In genomic region chr17:40075216-40076100, GRCh38 we compare ENCODE assay signal across 1 cellular context.
TF ChIP-seq lines count a peak whose summit lies in the region.

No MANE protein-coding gene starts in this region.

TF ChIP-seq in HepG2, 621 proteins besides CTCF, POLR2A, EP300 and RAD21 (continued from another document and continues in another):
- TF ChIP-seq ZNF609 (CRISPR knock-in tag; IDR thresholded peaks at IDR 0.05; ENCODE audit: borderline replicate concordance): peak; percentile 55; the same call in 1 of the 2 replicates
- TF ChIP-seq GATAD1 (CRISPR knock-in tag; IDR thresholded peaks at IDR 0.05): 0 out of 2 replicates have a peak, but pooled peaks have one; percentile 24
- TF ChIP-seq MYPOP (CRISPR knock-in tag; IDR thresholded peaks at IDR 0.05): peak; percentile 43; the same call in 1 of the 2 replicates
- no peak for TF ChIP-seq ARID2 (CRISPR knock-in tag; IDR thresholded peaks at IDR 0.05; ENCODE audit: borderline replicate concordance)
- no peak for TF ChIP-seq TIGD3 (CRISPR knock-in tag; IDR thresholded peaks at IDR 0.05; ENCODE audit: borderline replicate concordance)
- TF ChIP-seq ZNF326 (CRISPR knock-in tag; IDR thresholded peaks at IDR 0.05; ENCODE audit: borderline replicate concordance): no peak
- no peak for TF ChIP-seq SIX1 (CRISPR knock-in tag; IDR thresholded peaks at IDR 0.05; ENCODE audit: borderline replicate concordance)
- TF ChIP-seq ZNF292 (CRISPR knock-in tag; IDR thresholded peaks at IDR 0.05; ENCODE audit: borderline replicate concordance, low read depth): no peak
- no peak; the same call in 1 of the 2 replicates for TF ChIP-seq SALL2 (CRISPR knock-in tag; IDR thresholded peaks at IDR 0.05)
- TF ChIP-seq ZFYVE20 (CRISPR knock-in tag; IDR thresholded peaks at IDR 0.05; ENCODE audit: borderline replicate concordance, low read depth): no peak
- peak; percentile 76 for TF ChIP-seq XRCC5 (optimal IDR thresholded peaks at IDR 0.05; ENCODE audit: low read length)
- 0 out of 2 replicates have a peak, but pooled peaks have one; percentile 85 for TF ChIP-seq ESRRA (CRISPR knock-in tag; IDR thresholded peaks at IDR 0.05; ENCODE audit: low read depth)
- no peak for TF ChIP-seq KAT2B (IDR thresholded peaks at IDR 0.05; ENCODE audit: borderline replicate concordance, low read depth, low read length)
- no peak for TF ChIP-seq ZZZ3 (CRISPR knock-in tag; IDR thresholded peaks at IDR 0.05; ENCODE audit: borderline replicate concordance)
- TF ChIP-seq CC2D1A (CRISPR knock-in tag; IDR thresholded peaks at IDR 0.05): no peak
- no peak for TF ChIP-seq ZNF878 (CRISPR knock-in tag; IDR thresholded peaks at IDR 0.05)
- no peak for TF ChIP-seq ZNF382 (CRISPR knock-in tag; IDR thresholded peaks at IDR 0.05; ENCODE audit: borderline replicate concordance)
- TF ChIP-seq ZXDC (CRISPR knock-in tag; IDR thresholded peaks at IDR 0.05): no peak
- TF ChIP-seq ZMYM2 (CRISPR knock-in tag; IDR thresholded peaks at IDR 0.05): peak; percentile 79
- no peak for TF ChIP-seq ISX (CRISPR knock-in tag; conservative IDR thresholded peaks at IDR 0.05)
- 0 out of 2 replicates have a peak, but pooled peaks have one; percentile 11 for TF ChIP-seq ZNF317 (CRISPR knock-in tag; IDR thresholded peaks at IDR 0.05)
- no peak for TF ChIP-seq TP53 (CRISPR knock-in tag; conservative IDR thresholded peaks at IDR 0.05)
- 0 out of 2 replicates have a peak, but pooled peaks have one; percentile 16 for TF ChIP-seq LBX2 (CRISPR knock-in tag; IDR thresholded peaks at IDR 0.05; ENCODE audit: borderline replicate concordance)
- no peak for TF ChIP-seq ZNF263 (CRISPR knock-in tag; IDR thresholded peaks at IDR 0.05)
- TF ChIP-seq HMG20B (CRISPR knock-in tag; conservative IDR thresholded peaks at IDR 0.05): no peak
- no peak for TF ChIP-seq ZSCAN20 (CRISPR knock-in tag; IDR thresholded peaks at IDR 0.05; ENCODE audit: borderline replicate concordance)
- no peak for TF ChIP-seq ZNF362 (CRISPR knock-in tag; IDR thresholded peaks at IDR 0.05; ENCODE audit: borderline replicate concordance)
- TF ChIP-seq ATF3 (CRISPR knock-in tag; IDR thresholded peaks at IDR 0.05): no peak
- TF ChIP-seq ZNF234 (CRISPR knock-in tag; conservative IDR thresholded peaks at IDR 0.05): 0 out of 2 replicates have a peak, but pooled peaks have one; percentile 30
- no peak for TF ChIP-seq DNMT3B (CRISPR knock-in tag; conservative IDR thresholded peaks at IDR 0.05)
- TF ChIP-seq ZNF556 (CRISPR knock-in tag; IDR thresholded peaks at IDR 0.05; ENCODE audit: borderline replicate concordance): no peak
- no peak for TF ChIP-seq ZC3H4 (CRISPR knock-in tag; IDR thresholded peaks at IDR 0.05; ENCODE audit: borderline replicate concordance)
- peak; percentile 49 for TF ChIP-seq HNF4A (CRISPR knock-in tag; IDR thresholded peaks at IDR 0.05)
- TF ChIP-seq TFDP2 (CRISPR knock-in tag; IDR thresholded peaks at IDR 0.05): no peak
- TF ChIP-seq NFKBIZ (CRISPR knock-in tag; IDR thresholded peaks at IDR 0.05): no peak; the same call in 1 of the 2 replicates
- no peak for TF ChIP-seq RFX5 (IDR thresholded peaks at IDR 0.05; ENCODE audit: low read depth, low read length)
- peak; percentile 69; the same call in 1 of the 2 replicates for TF ChIP-seq TARDBP (CRISPR knock-in tag; IDR thresholded peaks at IDR 0.05)
- TF ChIP-seq TAF1 (CRISPR knock-in tag; IDR thresholded peaks at IDR 0.05): no peak
- TF ChIP-seq ZNF782 (CRISPR knock-in tag; IDR thresholded peaks at IDR 0.05; ENCODE audit: borderline replicate concordance): no peak
- TF ChIP-seq NR3C1 (CRISPR knock-in tag; IDR thresholded peaks at IDR 0.05): no peak
- no peak for TF ChIP-seq MAFG (CRISPR knock-in tag; IDR thresholded peaks at IDR 0.05)
- no peak for TF ChIP-seq ZKSCAN5 (CRISPR knock-in tag; IDR thresholded peaks at IDR 0.05)
- no peak for TF ChIP-seq ZNF660 (CRISPR knock-in tag; IDR thresholded peaks at IDR 0.05; ENCODE audit: borderline replicate concordance, low read depth)
- no peak for TF ChIP-seq ZSCAN21 (CRISPR knock-in tag; IDR thresholded peaks at IDR 0.05; ENCODE audit: borderline replicate concordance)
- TF ChIP-seq PHF8 (CRISPR knock-in tag; IDR thresholded peaks at IDR 0.05): no peak
- TF ChIP-seq MYC (CRISPR knock-in tag; IDR thresholded peaks at IDR 0.05; ENCODE audit: borderline replicate concordance): peak; percentile 14; the same call in 1 of the 2 replicates
